ENCODE assay signal across 8 cellular contexts in genomic region chr4:143375326-143376073, GRCh38. TPM values are rescaled to one million over a fixed set of nuclear protein-coding genes. Genes with fewer than 3 reads are reported as not detected.
A peak's percentile ranks its signal among the peaks of the same experiment; 100 is the strongest.
DNase-seq lines count a peak whose midpoint lies in the region; ATAC-seq and TF ChIP-seq lines count a peak whose summit lies in the region.

No MANE protein-coding gene starts in this region.

- H2AFZ ChIP-seq in HCT116 (ENCODE audit: low read depth, low read length, poor library complexity, severe bottlenecking) = no peak overlapping the region

- no peak overlapping the region for H3K9ac ChIP-seq in HCT116 (ENCODE audit: low read length)

- no peak overlapping the region for H3K27ac ChIP-seq in HCT116 (ENCODE audit: low read depth, low read length)
- no peak overlapping the region for H3K27ac ChIP-seq in naive thymus-derived CD4-positive, alpha-beta T cell (ENCODE audit: low read depth, low read length)
- no peak overlapping the region for H3K27ac ChIP-seq in vagina

- TF ChIP-seq CTCF in HCT116 (IDR thresholded peaks at IDR 0.05 in 2 of 3, conservative IDR thresholded peaks at IDR 0.05 in 1 of 3; ENCODE audit: borderline replicate concordance in 1 of 3, insufficient read depth in 1 of 3, low read depth in 2 of 3, low read length in 2 of 3) = peak in 2 of 3 experiments; percentile 49 to 50; a peak in 4 of 6 replicates
- peak in 1 of 3 experiments; percentile 12 for TF ChIP-seq CTCF in vagina (IDR thresholded peaks at IDR 0.05)

- H3K4me1 ChIP-seq in HCT116 (ENCODE audit: control insufficient read depth in 1 of 2, insufficient read depth in 2 of 2, low read length in 2 of 2) = no peaks in the 10 kb centered on the region
- H3K4me1 ChIP-seq in naive thymus-derived CD4-positive, alpha-beta T cell (ENCODE audit: control insufficient read depth in 2 of 2, insufficient read depth in 2 of 2, low read length in 2 of 2) = no peaks in the 10 kb centered on the region
- peaks cover 78% of the 10 kb centered on the region for H3K4me1 ChIP-seq in vagina

- no peaks in the 10 kb centered on the region for H3K36me3 Mint-ChIP-seq in effector memory CD8-positive, alpha-beta T cell (ENCODE audit: insufficient read depth)
- peaks cover 0 to 4% (median 0%) of the 10 kb centered on the region in 5 donors for H3K36me3 Mint-ChIP-seq in naive thymus-derived CD4-positive, alpha-beta T cell

- TF ChIP-seq POLR2A in HCT116 (IDR thresholded peaks at IDR 0.05; ENCODE audit: borderline replicate concordance, extremely low read depth, insufficient read depth, insufficient read length) = no peak
- TF ChIP-seq POLR2A in vagina (IDR thresholded peaks at IDR 0.05) = no peak

- RAD21 ChIA-PET in HCT116 (lab: Charles Lee; ENCODE audit: low non-redundant PET in 1 of 2, low total read pairs in 2 of 2, uncharacterized antibody in 2 of 2, unreplicated experiment in 2 of 2) = no interaction called here

- POLR2A ChIA-PET in HCT116 (lab: Charles Lee) = no interaction called here
- POLR2A ChIA-PET in naive thymus-derived CD4-positive, alpha-beta T cell (lab: Charles Lee) = no interaction called here

- BruUV-seq in HCT116 (replicated peaks; lab: Mats Ljungman, UMichigan) = no TSS peak

- H3K36me3 ChIP-seq in HCT116 (ENCODE audit: control insufficient read depth in 1 of 2, insufficient read depth in 2 of 2, low read length in 2 of 2) (no peaks in the 10 kb centered on the region), vagina (no peaks in the 10 kb centered on the region)
- no peaks in the 10 kb centered on the region for H3K36me3 ChIP-seq in naive thymus-derived CD4-positive, alpha-beta T cell (ENCODE audit: control insufficient read depth in 2 of 3, insufficient read depth in 3 of 3, low read length in 3 of 3)

- H3K9me2 ChIP-seq in HCT116 (ENCODE audit: insufficient read depth) = no peaks in the 10 kb centered on the region

- TF ChIP-seq RAD21 in HCT116 (IDR thresholded peaks at IDR 0.05; ENCODE audit: low read depth) = peak; percentile 46; the same call in 1 of the 2 replicates

- intact Hi-C loops in Right ventricle myocardium inferior (cut with DNase I) = loop anchor here (2.0 kb wide), 1 partner anchor 39 kb away; the partner anchor contains the start of gene GAB1
- intact Hi-C loops in cardiac septum (cut with DNase I) = loop anchor here (5.0 kb wide), 1 partner anchor 137 kb away; the partner anchor contains the start of gene SMARCA5
- intact Hi-C loops in HCT116 (cut with micrococcal nuclease) = loop anchor here (2.0 kb wide), 1 partner anchor 107 kb away; no protein-coding TSS in a partner anchor
- intact Hi-C loops in naive thymus-derived CD4-positive, alpha-beta T cell (cut with micrococcal nuclease) = no loop called here
- intact Hi-C loops in vagina (cut with DNase I) = no loop called here

- CTCF ChIA-PET in HCT116 (lab: Charles Lee) = no interaction called here
- CTCF ChIA-PET in naive thymus-derived CD4-positive, alpha-beta T cell (lab: Charles Lee) = no interaction called here

- H3K9me3 Mint-ChIP-seq in effector memory CD8-positive, alpha-beta T cell = peaks cover 0 to 2% of the 10 kb centered on the region in 2 donors
- H3K9me3 Mint-ChIP-seq in naive thymus-derived CD4-positive, alpha-beta T cell = peaks cover 0 to 8% (median 4%) of the 10 kb centered on the region in 11 donors

- H3K4me3 ChIP-seq in HCT116 (replicated peaks in 1 of 2; ENCODE audit: low read depth in 1 of 2, low read length in 2 of 2) (no peak overlapping the region), vagina (no peak overlapping the region)
- no peak overlapping the region for H3K4me3 ChIP-seq in naive thymus-derived CD4-positive, alpha-beta T cell (ENCODE audit: low read length)

- H3K9me3 ChIP-seq in HCT116 (ENCODE audit: control insufficient read depth in 1 of 2, insufficient read depth in 1 of 2, low read depth in 1 of 2, low read length in 2 of 2) = no peaks in the 10 kb centered on the region
- no peaks in the 10 kb centered on the region for H3K9me3 ChIP-seq in naive thymus-derived CD4-positive, alpha-beta T cell (ENCODE audit: control insufficient read depth in 2 of 3, low read length in 3 of 3)
- H3K9me3 ChIP-seq in vagina = no peaks in the 10 kb centered on the region

- H3K27me3 Mint-ChIP-seq in effector memory CD8-positive, alpha-beta T cell = peaks cover 6 to 13% of the 10 kb centered on the region in 2 donors
- H3K27me3 Mint-ChIP-seq in naive thymus-derived CD4-positive, alpha-beta T cell = peaks cover 0 to 11% (median 4%) of the 10 kb centered on the region in 5 donors

- H3K27ac Mint-ChIP-seq in effector memory CD8-positive, alpha-beta T cell = no peak overlapping the region
- H3K27ac Mint-ChIP-seq in naive thymus-derived CD4-positive, alpha-beta T cell = no peak overlapping the region

- H3K4me3 Mint-ChIP-seq in effector memory CD8-positive, alpha-beta T cell = no peak overlapping the region
- H3K4me3 Mint-ChIP-seq in naive thymus-derived CD4-positive, alpha-beta T cell = no peak overlapping the region

- no peaks in the 10 kb centered on the region for H4K20me1 ChIP-seq in HCT116 (ENCODE audit: insufficient read depth)

- H3K79me2 ChIP-seq in HCT116 (ENCODE audit: insufficient read depth, low read length) = no peaks in the 10 kb centered on the region

- DNase-seq in Right ventricle myocardium inferior (ENCODE audit: missing footprints) (no peak), cardiac septum (ENCODE audit: low spot score) (no peak), HCT116 (ENCODE audit: low read depth, low spot score) (peak; percentile 6), NAMALWA (ENCODE audit: low spot score) (peak; percentile 92), vagina (ENCODE audit: extremely low spot score in 2 of 2) (no peak), CD1c-positive myeloid dendritic cell (ENCODE audit: extremely low spot score) (no peak)
- no peak for DNase-seq in effector memory CD8-positive, alpha-beta T cell
- DNase-seq in naive thymus-derived CD4-positive, alpha-beta T cell = no peak

- no peak overlapping the region for H3K4me2 ChIP-seq in HCT116 (ENCODE audit: low read length)

- no peaks in the 10 kb centered on the region for H3K4me1 Mint-ChIP-seq in effector memory CD8-positive, alpha-beta T cell (ENCODE audit: low read depth in 2 of 2)
- no peaks in the 10 kb centered on the region for H3K4me1 Mint-ChIP-seq in naive thymus-derived CD4-positive, alpha-beta T cell

- H3K27me3 ChIP-seq in HCT116 (ENCODE audit: insufficient read depth, low read length) (no peaks in the 10 kb centered on the region), vagina (no peaks in the 10 kb centered on the region)
- no peaks in the 10 kb centered on the region for H3K27me3 ChIP-seq in naive thymus-derived CD4-positive, alpha-beta T cell (ENCODE audit: control insufficient read depth in 2 of 2, insufficient read depth in 2 of 2, low read length in 2 of 2)

- ATAC-seq in Right ventricle myocardium inferior = peak; percentile 70
- ATAC-seq in HCT116 = peak; percentile 97
- ATAC-seq in effector memory CD8-positive, alpha-beta T cell (replicated peaks) = peak; percentile 51
- peak; percentile 66 for ATAC-seq in naive thymus-derived CD4-positive, alpha-beta T cell

TF ChIP-seq in HCT116, 20 proteins besides CTCF, POLR2A, EP300 and RAD21 (continues in another document):
- TF ChIP-seq SIN3A (IDR thresholded peaks at IDR 0.05; ENCODE audit: low read depth) (no peak), YY1 (IDR thresholded peaks at IDR 0.05; ENCODE audit: extremely low read depth, insufficient replicate concordance, low read depth, low read length) (no peak), EGR1 (IDR thresholded peaks at IDR 0.05; ENCODE audit: low read depth) (no peak), CBX3 (IDR thresholded peaks at IDR 0.05; ENCODE audit: low read depth) (no peak), SRF (IDR thresholded peaks at IDR 0.05; ENCODE audit: low read depth) (no peak), REST (IDR thresholded peaks at IDR 0.05; ENCODE audit: low read depth) (no peak), ATF3 (IDR thresholded peaks at IDR 0.05) (no peak), TCF7L2 (IDR thresholded peaks at IDR 0.05; ENCODE audit: borderline replicate concordance, extremely low read depth, insufficient read depth, insufficient read length) (no peak), POLR2AphosphoS5 (IDR thresholded peaks at IDR 0.05; ENCODE audit: low read depth, low read length) (no peak), FOSL1 (IDR thresholded peaks at IDR 0.05; ENCODE audit: low read depth) (no peak), SP1 (IDR thresholded peaks at IDR 0.05; ENCODE audit: low read depth) (no peak), EZH2phosphoT487 (IDR thresholded peaks at IDR 0.05; ENCODE audit: borderline replicate concordance) (no peak)

RNA-seq across cellular contexts. Expression of gene GAB1, which starts 38.8 kb away (rescaled TPM):
- total RNA-seq in Right ventricle myocardium inferior = 77.4 TPM
- total RNA-seq in cardiac septum = 90.8 TPM
- total RNA-seq in HCT116 (2021; ENCODE audit: unreplicated experiment) = 3.8 TPM
- 2.2 and 2.8 TPM in 2 replicates for polyA plus RNA-seq in HCT116 (2012)
- 1 to 10 TPM in 2 of 5 experiments, under 1 TPM in 2, not detected in 1; 0.67 to 6.4 (median 2.2) TPM for total RNA-seq in naive thymus-derived CD4-positive, alpha-beta T cell
- polyA plus RNA-seq in naive thymus-derived CD4-positive, alpha-beta T cell = not detected
- total RNA-seq in vagina = 29.0 TPM

Comparison
In these comparisons a context has a peak if more than half of its experiments do, and no peak if none do; other contexts are left out.
1. DNase-seq: peak in HCT116 (single experiment) and NAMALWA (single experiment); none in Right ventricle myocardium inferior (single experiment), cardiac septum (single experiment), effector memory CD8-positive, alpha-beta T cell (0 of 3), naive thymus-derived CD4-positive, alpha-beta T cell (0 of 9), vagina (0 of 2) and CD1c-positive myeloid dendritic cell (single experiment).
2. intact Hi-C loops: an anchor here in Right ventricle myocardium inferior (2.0 kb wide), cardiac septum (5.0 kb wide) and HCT116 (2.0 kb wide); none called in naive thymus-derived CD4-positive, alpha-beta T cell and vagina.
3. Peak in every context shown above with its lines, with median percentiles within 50 percentile points of each other: ATAC-seq.